ENCODE assay signal across 1 cellular context in genomic region chr11:803770-804598, GRCh38.
TF ChIP-seq lines count a peak whose summit lies in the region.

No MANE protein-coding gene starts in this region.

TF ChIP-seq in HepG2, 621 proteins besides CTCF, POLR2A, EP300 and RAD21 (continued from another document and continues in another):
- TF ChIP-seq ZNF407 (CRISPR knock-in tag; IDR thresholded peaks at IDR 0.05; ENCODE audit: not compliant biosample characterization) (no peak), NCOA5 (CRISPR knock-in tag; IDR thresholded peaks at IDR 0.05) (no peak), ETV6 (CRISPR knock-in tag; conservative IDR thresholded peaks at IDR 0.05) (no peak), SMAD9 (CRISPR knock-in tag; IDR thresholded peaks at IDR 0.05) (no peak), EHMT2 (IDR thresholded peaks at IDR 0.05; ENCODE audit: borderline replicate concordance, low read depth, low read length) (no peak), ZNF891 (CRISPR knock-in tag; IDR thresholded peaks at IDR 0.05) (peak; percentile 21; the same call in 1 of the 2 replicates), ZNF713 (CRISPR knock-in tag; IDR thresholded peaks at IDR 0.05) (no peak), SNAI1 (CRISPR knock-in tag; IDR thresholded peaks at IDR 0.05; ENCODE audit: borderline replicate concordance) (no peak), ZNF510 (CRISPR knock-in tag; IDR thresholded peaks at IDR 0.05; ENCODE audit: low read depth) (0 out of 2 replicates have a peak, but pooled peaks have one; percentile 30), SMARCE1 (IDR thresholded peaks at IDR 0.05; ENCODE audit: borderline replicate concordance) (no peak), IKZF4 (CRISPR knock-in tag; IDR thresholded peaks at IDR 0.05; ENCODE audit: borderline replicate concordance, low read depth, not compliant biosample characterization) (peak; percentile 22), ZNF709 (CRISPR knock-in tag; IDR thresholded peaks at IDR 0.05) (no peak), UBTF (CRISPR knock-in tag; IDR thresholded peaks at IDR 0.05) (peak; percentile 44; the same call in 1 of the 2 replicates), ELK4 (CRISPR knock-in tag; IDR thresholded peaks at IDR 0.05; ENCODE audit: borderline replicate concordance) (no peak), ZNF124 (CRISPR knock-in tag; IDR thresholded peaks at IDR 0.05) (no peak), NR0B2 (CRISPR knock-in tag; IDR thresholded peaks at IDR 0.05) (no peak), SP5 (CRISPR knock-in tag; IDR thresholded peaks at IDR 0.05; ENCODE audit: borderline replicate concordance, low read depth) (no peak), HNF1B (CRISPR knock-in tag; IDR thresholded peaks at IDR 0.05) (peak; percentile 62; the same call in 1 of the 2 replicates), ZNF746 (CRISPR knock-in tag; IDR thresholded peaks at IDR 0.05) (0 out of 2 replicates have a peak, but pooled peaks have one; percentile 35), KDM2A (CRISPR knock-in tag; IDR thresholded peaks at IDR 0.05; ENCODE audit: borderline replicate concordance, low read depth) (peak; percentile 22; the same call in 1 of the 2 replicates), AGO1 (IDR thresholded peaks at IDR 0.05; ENCODE audit: low read depth, low read length, poor library complexity, severe bottlenecking) (peak; percentile 74), NFKB2 (CRISPR knock-in tag; IDR thresholded peaks at IDR 0.05; ENCODE audit: borderline replicate concordance) (no peak), ZNF138 (CRISPR knock-in tag; IDR thresholded peaks at IDR 0.05; ENCODE audit: low read depth) (no peak), NFYB (CRISPR knock-in tag; IDR thresholded peaks at IDR 0.05) (no peak), ZBTB40 (IDR thresholded peaks at IDR 0.05) (no peak), ZBTB40 (CRISPR knock-in tag; IDR thresholded peaks at IDR 0.05) (0 out of 2 replicates have a peak, but pooled peaks have one; percentile 36), ZNF230 (CRISPR knock-in tag; IDR thresholded peaks at IDR 0.05) (no peak), MTA1 (CRISPR knock-in tag; IDR thresholded peaks at IDR 0.05; ENCODE audit: borderline replicate concordance) (no peak; the same call in 1 of the 2 replicates)
